Comparison of ENCODE assay signal across 8 cellular contexts in genomic region chr10:110272995-110273394, GRCh38. TPM values are rescaled to one million over a fixed set of nuclear protein-coding genes. Genes with fewer than 3 reads are reported as not detected.
DNase-seq lines count a peak whose midpoint lies in the region; ATAC-seq and TF ChIP-seq lines count a peak whose summit lies in the region.
"Not testable (repeated sequence)": the region's sequence is repeated elsewhere in the genome, so short reads cannot be mapped to it uniquely, and the experiment has no call there.

No MANE protein-coding gene starts in this region.

- H3K79me1 ChIP-seq in mesenchymal stem cell (replicated peaks; ENCODE audit: low read length, poor library complexity, severe bottlenecking): not testable (repeated sequence)

- POLR2A ChIA-PET in CD4-positive, alpha-beta T cell (lab: Charles Lee): interaction anchor here (1.0 to 3.3 kb wide), 2 partner anchors 63 to 64 kb away, joined by 4 to 15 read pairs; no protein-coding TSS in a partner anchor

- not testable (repeated sequence) for H3K36me3 Mint-ChIP-seq in CD4-positive, alpha-beta T cell (ENCODE audit: low read depth); activated naive CD4-positive, alpha-beta T cell treated with anti-CD3 and anti-CD28 coated beads, Interleukin-2, amount 50 U/mL, for 24 hours

- peak overlapping the region; percentile 54 for H3K9ac ChIP-seq in mesenchymal stem cell (ENCODE audit: low read length)

- DNase-seq in CD4-positive, alpha-beta T cell; breast epithelium (ENCODE audit: low spot score in 2 of 2); heart left ventricle; mesenchymal stem cell; gastrocnemius medialis: not testable (repeated sequence)
- DNase-seq in thyroid gland: peak in 1 of 2 donors; percentile 71

- not testable (repeated sequence) for H2BK5ac ChIP-seq in mesenchymal stem cell (ENCODE audit: low read depth, low read length, poor library complexity, severe bottlenecking)

- H3K23ac ChIP-seq in mesenchymal stem cell (ENCODE audit: low read length in 2 of 2): not testable (repeated sequence)

- TF ChIP-seq CTCF in CD4-positive, alpha-beta T cell (IDR thresholded peaks at IDR 0.05); breast epithelium (IDR thresholded peaks at IDR 0.05); heart left ventricle (IDR thresholded peaks at IDR 0.05); gastrocnemius medialis (IDR thresholded peaks at IDR 0.05 in 4 of 5, conservative IDR thresholded peaks at IDR 0.05 in 1 of 5); thyroid gland (IDR thresholded peaks at IDR 0.05): not testable (repeated sequence)

- not testable (repeated sequence) for H2AFZ ChIP-seq in mesenchymal stem cell (ENCODE audit: low read depth, low read length)

- H3K4me1 ChIP-seq in breast epithelium (peaks cover 0 to 22% of the 10 kb centered on the region in 2 donors), heart left ventricle (peaks cover 5 to 98% (median 66%) of the 10 kb centered on the region in 12 donors), gastrocnemius medialis (peaks cover 66 to 72% of the 10 kb centered on the region in 2 donors), thyroid gland (peaks cover 47 to 63% of the 10 kb centered on the region in 2 donors)
- not testable (repeated sequence) for H3K4me1 ChIP-seq in mesenchymal stem cell (ENCODE audit: control insufficient read depth, insufficient read depth, low read depth, low read length)

- not testable (repeated sequence) for H3K4ac ChIP-seq in mesenchymal stem cell (ENCODE audit: low read depth in 1 of 2, low read length in 2 of 2)

- H4K8ac ChIP-seq in mesenchymal stem cell (ENCODE audit: low read length): not testable (repeated sequence)

- H4K91ac ChIP-seq in mesenchymal stem cell (ENCODE audit: low read length): not testable (repeated sequence)

- not testable (repeated sequence) for H3K27me3 ChIP-seq in CD4-positive, alpha-beta T cell (ENCODE audit: control insufficient read depth, insufficient read depth, low read length); breast epithelium; heart left ventricle; mesenchymal stem cell (ENCODE audit: control insufficient read depth in 1 of 2, insufficient read depth in 1 of 2, low read length in 2 of 2); gastrocnemius medialis; thyroid gland

- in situ Hi-C loops in gastrocnemius medialis (cut with MboI; ENCODE audit: low sequenced_read_pairs in 4 of 4): loop anchor here in 1 of 4 donors (5.0 kb wide), 1 partner anchor 51 kb away; no protein-coding TSS in a partner anchor

- H3K27ac Mint-ChIP-seq in CD4-positive, alpha-beta T cell: peak overlapping the region; percentile 60
- peak overlapping the region; percentile 90 for H3K27ac Mint-ChIP-seq in activated naive CD4-positive, alpha-beta T cell treated with anti-CD3 and anti-CD28 coated beads, Interleukin-2, amount 50 U/mL, for 24 hours

- TF ChIP-seq POLR2A in breast epithelium (IDR thresholded peaks at IDR 0.05); heart left ventricle (IDR thresholded peaks at IDR 0.05); gastrocnemius medialis (IDR thresholded peaks at IDR 0.05); thyroid gland (IDR thresholded peaks at IDR 0.05): not testable (repeated sequence)

- not testable (repeated sequence) for H3K4me3 Mint-ChIP-seq in CD4-positive, alpha-beta T cell; activated naive CD4-positive, alpha-beta T cell treated with anti-CD3 and anti-CD28 coated beads, Interleukin-2, amount 50 U/mL, for 24 hours

- H3K9me3 Mint-ChIP-seq in CD4-positive, alpha-beta T cell; activated naive CD4-positive, alpha-beta T cell treated with anti-CD3 and anti-CD28 coated beads, Interleukin-2, amount 50 U/mL, for 24 hours: not testable (repeated sequence)

- not testable (repeated sequence) for H2BK12ac ChIP-seq in mesenchymal stem cell (ENCODE audit: low read length in 2 of 2)

- not testable (repeated sequence) for H2BK120ac ChIP-seq in mesenchymal stem cell (ENCODE audit: low read depth, low read length)

- not testable (repeated sequence) for H2BK15ac ChIP-seq in mesenchymal stem cell (ENCODE audit: low read depth, poor library complexity, severe bottlenecking)

- not testable (repeated sequence) for H3K4me3 ChIP-seq in breast epithelium; heart left ventricle; mesenchymal stem cell (ENCODE audit: insufficient read depth in 1 of 2, low read depth in 1 of 2, low read length in 2 of 2); gastrocnemius medialis; thyroid gland (replicated peaks in 1 of 3)

- H3K27me3 Mint-ChIP-seq in CD4-positive, alpha-beta T cell; activated naive CD4-positive, alpha-beta T cell treated with anti-CD3 and anti-CD28 coated beads, Interleukin-2, amount 50 U/mL, for 24 hours: not testable (repeated sequence)

- WGBS in heart left ventricle, 4 donors: 88 to 90% (median 89%) methylated on average over 15 of the region's 15 CpGs
- 89% methylated on average over 12 of the region's 15 CpGs for WGBS in mesenchymal stem cell
- WGBS in thyroid gland, 2 donors: 60 to 76% methylated on average over 15 of the region's 15 CpGs

- not testable (repeated sequence) for H3K9me3 ChIP-seq in CD4-positive, alpha-beta T cell (ENCODE audit: control insufficient read depth, low read length); breast epithelium; heart left ventricle; mesenchymal stem cell (ENCODE audit: control insufficient read depth, low read length); gastrocnemius medialis; thyroid gland

- not testable (repeated sequence) for H3K14ac ChIP-seq in mesenchymal stem cell (ENCODE audit: low read length in 2 of 2)

- not testable (repeated sequence) for H3K18ac ChIP-seq in mesenchymal stem cell (ENCODE audit: low read depth in 1 of 2, low read length in 2 of 2)

- H3K4me1 Mint-ChIP-seq in CD4-positive, alpha-beta T cell (ENCODE audit: low read depth): peaks cover 68% of the 10 kb centered on the region
- peaks cover 64% of the 10 kb centered on the region for H3K4me1 Mint-ChIP-seq in activated naive CD4-positive, alpha-beta T cell treated with anti-CD3 and anti-CD28 coated beads, Interleukin-2, amount 50 U/mL, for 24 hours

- not testable (repeated sequence) for H2AK5ac ChIP-seq in mesenchymal stem cell (ENCODE audit: low read length, severe bottlenecking)

- not testable (repeated sequence) for H3K27ac ChIP-seq in CD4-positive, alpha-beta T cell (ENCODE audit: low read depth, low read length); mesenchymal stem cell (ENCODE audit: low read length, poor library complexity, severe bottlenecking)
- H3K27ac ChIP-seq in breast epithelium (peak overlapping the region; percentile 32 to 68), heart left ventricle (peak overlapping the region in 11 of 12 donors; percentile 36 to 89 (median 65)), gastrocnemius medialis (peak overlapping the region; percentile 11 to 89 (median 36)), thyroid gland (peak overlapping the region; percentile 68 to 95 (median 74))

- intact Hi-C loops in CD4-positive, alpha-beta T cell (cut with DNase I, micrococcal nuclease): not testable (repeated sequence)
- intact Hi-C loops in breast epithelium (cut with DNase I; ENCODE audit: low total_unique reads): loop anchor here (10.0 kb wide), 1 partner anchor 128 kb away; no protein-coding TSS in a partner anchor
- intact Hi-C loops in heart left ventricle (cut with DNase I): loop anchor here in 4 of 10 donors (10.0 kb wide), 2 partner anchors 268 to 388 kb away; partner anchors contain the start of gene ADD3 (in 1 of the 4)
- intact Hi-C loops in gastrocnemius medialis (cut with DNase I; ENCODE audit: low total_unique reads): loop anchor here (10.0 kb wide), 2 partner anchors 268 to 378 kb away; partner anchors contain the start of gene ADD3
- intact Hi-C loops in thyroid gland (cut with DNase I): loop anchor here (10.0 kb wide), 1 partner anchor 48 kb away; no protein-coding TSS in a partner anchor

- H3K36me3 ChIP-seq in breast epithelium; heart left ventricle; mesenchymal stem cell (ENCODE audit: control insufficient read depth in 1 of 2, insufficient read depth in 2 of 2, low read depth in 1 of 2, low read length in 2 of 2); gastrocnemius medialis; thyroid gland: not testable (repeated sequence)

- not testable (repeated sequence) for H3K4me2 ChIP-seq in mesenchymal stem cell (ENCODE audit: low read length, poor library complexity, severe bottlenecking)

- ATAC-seq in CD4-positive, alpha-beta T cell (ENCODE audit: poor library complexity); heart left ventricle; gastrocnemius medialis: not testable (repeated sequence)
- ATAC-seq in HG02885 (IDR thresholded peaks at IDR 0.05; ENCODE audit: poor library complexity, unreplicated experiment): peak; percentile 31

- CTCF ChIA-PET in CD4-positive, alpha-beta T cell (lab: Charles Lee): interaction anchor here (1.5 to 2.2 kb wide), 3 partner anchors 47 to 64 kb away, joined by 5 to 6 read pairs (median 5); no protein-coding TSS in a partner anchor

RNA-seq across cellular contexts. Expression of gene SMNDC1, which starts 31.7 kb away (rescaled TPM):
- total RNA-seq in CD4-positive, alpha-beta T cell: 10 to 100 TPM; 40.2 to 48.1 TPM
- total RNA-seq in breast epithelium (10 to 100 TPM; 11.5 to 16.0 (median 13.4) TPM), heart left ventricle (10 to 100 TPM in 7 of 9 donors, 1 to 10 TPM in 2; 5.2 to 23.1 (median 20.7) TPM), gastrocnemius medialis (10 to 100 TPM in 2 of 4 donors, 1 to 10 TPM in 2; 7.3 to 23.9 (median 10.0) TPM), thyroid gland (10 to 100 TPM; 12.3 to 16.3 (median 13.5) TPM)
- polyA plus RNA-seq in heart left ventricle: 10 to 100 TPM in 1 of 2 donors, 1 to 10 TPM in 1; 7.5 to 13.1 TPM
- polyA plus RNA-seq in mesenchymal stem cell (2013, experiment 1 of 2): 27.4 TPM
- 26.1 TPM for polyA plus RNA-seq in mesenchymal stem cell (2013, experiment 2 of 2)
